2 cellular contexts compared by ENCODE assay signal in genomic region chr14:69497866-69498265, GRCh38. TPM values are rescaled to one million over a fixed set of nuclear protein-coding genes. Genes with fewer than 3 reads are reported as not detected.
"Had no signal": no experiment of that assay in that cellular context is flagged by ENCODE, and none has a peak within 500 bp of the region (broad histone marks: within the 10 kb centered on the region; RNA-seq: fewer than 3 reads in every experiment).

No MANE protein-coding gene starts in this region.

RNA-seq across cellular contexts. Expression of gene PLEKHD1, which starts 13.3 kb away (rescaled TPM):
- total RNA-seq: tibial nerve, vagina had no signal
